Comparison of ENCODE assay signal across 13 cellular contexts in genomic region chr1:46653405-46653853, GRCh38.
DNase-seq lines count a peak whose midpoint lies in the region; FAIRE-seq and TF ChIP-seq lines count a peak whose summit lies in the region.
"Had no signal": no experiment of that assay in that cellular context is flagged by ENCODE, and none has a peak within 500 bp of the region (broad histone marks: within the 10 kb centered on the region; RNA-seq: fewer than 3 reads in every experiment).

No MANE protein-coding gene starts in this region.

- FAIRE-seq in H54 (lab: Jason Lieb, UNC): peak; percentile 81
- peak; percentile 24 for FAIRE-seq in colon (lab: Jason Lieb, UNC)
- FAIRE-seq: keratinocyte had no signal

- H3K4me1 Mint-ChIP-seq in nephron: no peaks in the 10 kb centered on the region
- H3K4me1 Mint-ChIP-seq: natural killer cell had no signal

- H3K36me3 Mint-ChIP-seq in nephron (ENCODE audit: low read depth): peaks cover 75% of the 10 kb centered on the region

- H3K27me3 Mint-ChIP-seq in nephron (ENCODE audit: low read depth): no peaks in the 10 kb centered on the region

- H3K9me3 Mint-ChIP-seq in nephron: peaks cover 20% of the 10 kb centered on the region

- H3K27ac Mint-ChIP-seq in nephron: peak overlapping the region; percentile 53 to 92 (median 81)
- H3K27ac Mint-ChIP-seq: natural killer cell had no signal

- no peak for TF ChIP-seq CTCF in nephron (IDR thresholded peaks at IDR 0.05; ENCODE audit: unreplicated experiment in 3 of 3)

- TF ChIP-seq POLR2A in H54 (IDR thresholded peaks at IDR 0.05; ENCODE audit: low read depth, low read length): no peak

- intact Hi-C loops in head of caudate nucleus (cut with DNase I): no loop called here

- DNase-seq in AG20443 (ENCODE audit: low spot score) (peak; percentile 24), H54 (ENCODE audit: insufficient read length, low spot score) (no peak), head of caudate nucleus (no peak), NCI-H1436 (lab: John Stamatoyannopoulos, UW) (no peak), NCI-H1105 (lab: John Stamatoyannopoulos, UW) (no peak), dedifferentiated amniotic fluid mesenchymal stem cell (ENCODE audit: extremely low spot score) (no peak)
- DNase-seq: activated gamma-delta T cell, Calu3, foreskin keratinocyte, natural killer cell had no signal

- peak overlapping the region in 1 of 3 experiments; percentile 10 for H3K4me3 Mint-ChIP-seq in nephron
- H3K4me3 Mint-ChIP-seq: natural killer cell had no signal
